Comparison of ENCODE assay signal across 28 cellular contexts in the genomic region with DNA sequence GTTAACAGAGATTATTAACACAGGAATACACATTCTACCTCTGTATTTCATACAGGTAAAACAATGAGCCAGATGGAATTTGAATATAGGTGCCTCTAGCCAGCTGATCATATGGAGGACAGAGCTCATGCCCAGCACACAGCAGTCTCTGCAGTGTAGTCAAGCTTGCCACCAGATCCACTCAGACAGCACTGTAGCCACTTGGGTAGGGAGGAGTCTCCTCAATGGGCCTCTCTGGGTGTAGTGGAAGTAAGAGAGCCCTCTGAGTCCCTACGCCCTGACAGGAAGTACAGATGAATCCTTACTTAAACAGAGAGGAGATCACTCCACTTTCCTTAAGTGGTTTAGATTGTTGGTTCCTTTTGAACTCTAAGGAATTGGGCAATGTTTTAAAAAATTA. TPM values are rescaled to one million over a fixed set of nuclear protein-coding genes. Genes with fewer than 3 reads are reported as not detected.
"Had no signal": no experiment of that assay in that cellular context is flagged by ENCODE, and none has a peak within 500 bp of the region (broad histone marks: within the 10 kb centered on the region; RNA-seq: fewer than 3 reads in every experiment).

No MANE protein-coding gene starts in this region.

- H3K27ac ChIP-seq: adrenal gland, body of pancreas, breast epithelium, SJCRH30, SK-N-MC had no signal

- H3K27me3 ChIP-seq: adrenal gland, body of pancreas, breast epithelium, MG63, SJCRH30 had no signal

- H3K36me3 ChIP-seq: adrenal gland, breast epithelium, MG63, SJCRH30 had no signal

- ATAC-seq: activated CD8-positive, alpha-beta T cell treated with anti-CD3 and anti-CD28 coated beads for 36 hours; activated naive CD4-positive, alpha-beta T cell treated with anti-CD3 and anti-CD28 coated beads, Interleukin-2, amount 50 U/mL, for 72 hours; body of pancreas; Panc1 had no signal

- H3K4me3 ChIP-seq: adrenal gland, body of pancreas, breast epithelium, MG63, SJCRH30, SK-N-MC had no signal

- DNase-seq: activated CD4-positive, alpha-beta T cell treated with anti-CD3 and anti-CD28 coated beads, Interleukin-2, amount 10 ng/mL, durations not matched to agents 24 days and 14 days; activated CD4-positive, alpha-beta T cell treated with anti-CD3 and anti-CD28 coated beads, Interleukin-2, amount 50 U/mL, for 4 hours; activated CD8-positive, alpha-beta T cell treated with anti-CD3 and anti-CD28 coated beads for 36 hours; activated gamma-delta T cell treated with Interleukin-2 at 50 U/mL for 16 hours; activated naive CD4-positive, alpha-beta T cell treated with anti-CD3 and anti-CD28 coated beads for 36 hours; activated T-cell treated with anti-CD3 and anti-CD28 coated beads, Interleukin-2, amount 50 U/mL, for 24 hours; adrenal gland; body of pancreas; cerebellar nuclear complex; Kasumi-1; KG1; MG63; NCI-H1048; NCI-H1105 treated with DMSO at 0.1 percent for 48 hours; NCI-H1436; NCI-H1694; NCI-H2029; NCI-H345; SHP77; SJCRH30; T1000 had no signal

- H3K4me1 ChIP-seq: adrenal gland, body of pancreas, breast epithelium, SJCRH30 had no signal

- H3K9me3 ChIP-seq: adrenal gland, body of pancreas, breast epithelium, MG63, SJCRH30 had no signal

RNA-seq across cellular contexts. Expression of a gene that starts 22.9 kb away (rescaled TPM):
- total RNA-seq: activated CD4-positive, alpha-beta T cell treated with anti-CD3 and anti-CD28 coated beads, Interleukin-2, amount 10 ng/mL, durations not matched to agents 24 days and 14 days; activated CD8-positive, alpha-beta T cell treated with anti-CD3 and anti-CD28 coated beads for 36 hours; activated naive CD4-positive, alpha-beta T cell treated with anti-CD3 and anti-CD28 coated beads for 36 hours; activated naive CD4-positive, alpha-beta T cell treated with anti-CD3 and anti-CD28 coated beads, Interleukin-2, amount 50 U/mL, for 72 hours; RPMI7951; SJCRH30; T-helper 1 cell treated with Interleukin-12 subunit alpha and Interleukin-12 subunit beta and Interleukin-4 antibody, amounts not matched to agents 30 ng/mL and 1 ng/mL, for 36 hours; T-helper 2 cell treated with Interferon-gamma antibody and Interleukin-4, amounts not matched to agents 100 ng/mL and 5 ng/mL, for 36 hours had no signal
